Comparison of ENCODE assay signal across 31 cellular contexts in the genomic region with DNA sequence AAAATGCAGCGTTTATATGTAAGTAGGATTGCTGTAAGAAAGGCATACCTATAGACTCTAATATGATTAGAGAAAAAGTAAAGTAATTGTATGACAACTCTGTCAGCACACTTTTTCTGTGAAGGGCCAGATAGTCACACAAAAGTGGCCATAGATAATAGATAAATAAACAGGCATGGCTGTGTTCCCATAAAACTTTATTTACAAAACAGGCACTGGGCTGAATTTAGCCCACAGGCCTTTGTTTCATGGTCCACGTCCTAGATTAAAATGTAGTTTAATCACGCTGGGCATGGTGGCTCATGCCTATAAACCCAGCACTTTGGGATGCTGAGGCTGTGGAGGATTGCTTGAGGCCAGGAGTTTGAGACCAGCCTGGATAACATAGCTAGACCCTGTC. TPM values are rescaled to one million over a fixed set of nuclear protein-coding genes. Genes with fewer than 3 reads are reported as not detected.
"Had no signal": no experiment of that assay in that cellular context is flagged by ENCODE, and none has a peak within 500 bp of the region (broad histone marks: within the 10 kb centered on the region; RNA-seq: fewer than 3 reads in every experiment).

No MANE protein-coding gene starts in this region.

- H3K36me3 ChIP-seq: stomach, suprapubic skin, thoracic aorta, thyroid gland, tibial artery, tibial nerve, transverse colon, upper lobe of left lung, upper lobe of right lung, uterus, vagina had no signal

- ATAC-seq: stimulated activated effector memory CD8-positive, alpha-beta T cell treated with anti-CD3 and anti-CD28 coated beads, Interleukin-12 subunit alpha, Interleukin-12 subunit beta, amount 100 ng/mL, for 72 hours; stimulated activated memory B cell treated with anti-CD40 and anti-IgM and Interleukin-4, amounts not matched to agents 10 μg/mL and 1 μg/mL and 100 μg/mL, for 72 hours; stimulated activated naive B cell treated with anti-CD40 and anti-IgM and Interleukin-4, amounts not matched to agents 10 μg/mL and 1 μg/mL and 100 μg/mL, for 72 hours; stimulated activated naive CD8-positive, alpha-beta T cell treated with anti-CD3 and anti-CD28 coated beads, Interleukin-15, amount 100 ng/mL, for 72 hours; stimulated activated naive CD8-positive, alpha-beta T cell treated with anti-CD3 and anti-CD28 coated beads, Interleukin-15, Interleukin-2, amounts not matched to agents 100 U/mL and 50 U/mL, for 24 hours; upper lobe of right lung had no signal

- H3K27ac ChIP-seq: stomach, suprapubic skin, testis, thoracic aorta, thyroid gland, tibial artery, tibial nerve, transverse colon, upper lobe of left lung, upper lobe of right lung, uterus, vagina had no signal

- H3K4me3 ChIP-seq: stomach, suprapubic skin, testis, thoracic aorta, thyroid gland, tibial artery, tibial nerve, transverse colon, upper lobe of left lung, upper lobe of right lung, uterus, vagina had no signal

- DNase-seq: stimulated activated CD4-positive, alpha-beta T cell treated with anti-CD3 and anti-CD28 coated beads, Interleukin-2, amount 100 ng/mL, for 48 hours; stimulated activated CD4-positive, alpha-beta T cell treated with anti-CD3 and anti-CD28 coated beads, Interleukin-4, amount 100 ng/mL, for 1 hour; stimulated activated CD4-positive, alpha-beta T cell treated with anti-CD3 and anti-CD28 coated beads, Interleukin-4, amount 100 ng/mL, for 24 hours; stimulated activated CD4-positive, alpha-beta T cell treated with anti-CD3 and anti-CD28 coated beads, Interleukin-4, amount 100 ng/mL, for 4 hours; stimulated activated CD8-positive, alpha-beta memory T cell treated with anti-CD3 and anti-CD28 coated beads, Interleukin-4, amount 100 ng/mL, for 48 hours; stimulated activated naive B cell treated with anti-CD40 and anti-IgM and Interleukin-4, amounts not matched to agents 10 μg/mL and 1 μg/mL and 100 μg/mL, for 72 hours; stimulated activated naive CD4-positive, alpha-beta T cell; stimulated activated naive CD4-positive, alpha-beta T cell treated with Interleukin-2 at 50 U/mL for 16 hours; stimulated activated naive CD8-positive, alpha-beta T cell treated with anti-CD3 and anti-CD28 coated beads, Interleukin-15, amount 100 ng/mL, for 72 hours; stimulated activated naive CD8-positive, alpha-beta T cell treated with anti-CD3 and anti-CD28 coated beads, Interleukin-15, Interleukin-2, amounts not matched to agents 100 U/mL and 50 U/mL, for 24 hours; stomach; substantia nigra; testis; thyroid gland; tibial artery; transverse colon; trophoblast cell; upper lobe of left lung; upper lobe of right lung; uterus had no signal

- FAIRE-seq: urothelium cell line had no signal

- H3K4me1 ChIP-seq: stomach, testis, thyroid gland, upper lobe of right lung, uterus had no signal

- H3K27me3 ChIP-seq: stomach, suprapubic skin, testis, thyroid gland, tibial artery, tibial nerve, transverse colon, upper lobe of left lung, upper lobe of right lung, uterus, vagina had no signal

- H3K9me3 ChIP-seq: stomach, suprapubic skin, testis, thoracic aorta, thyroid gland, tibial artery, tibial nerve, transverse colon, upper lobe of left lung, upper lobe of right lung, uterus, vagina had no signal

RNA-seq across cellular contexts. Expression of gene TXNDC8, which starts 8.7 kb away (rescaled TPM):
- total RNA-seq: stomach, subcutaneous adipose tissue, suprapubic skin, temporal lobe, thoracic aorta, thyroid gland, tibial nerve, transverse colon, upper lobe of left lung, upper lobe of right lung, ureter, urinary bladder, uterus, vagina had no signal
- polyA plus RNA-seq: stomach, urinary bladder had no signal
